Comparison of ENCODE assay signal across 18 cellular contexts in the genomic region with DNA sequence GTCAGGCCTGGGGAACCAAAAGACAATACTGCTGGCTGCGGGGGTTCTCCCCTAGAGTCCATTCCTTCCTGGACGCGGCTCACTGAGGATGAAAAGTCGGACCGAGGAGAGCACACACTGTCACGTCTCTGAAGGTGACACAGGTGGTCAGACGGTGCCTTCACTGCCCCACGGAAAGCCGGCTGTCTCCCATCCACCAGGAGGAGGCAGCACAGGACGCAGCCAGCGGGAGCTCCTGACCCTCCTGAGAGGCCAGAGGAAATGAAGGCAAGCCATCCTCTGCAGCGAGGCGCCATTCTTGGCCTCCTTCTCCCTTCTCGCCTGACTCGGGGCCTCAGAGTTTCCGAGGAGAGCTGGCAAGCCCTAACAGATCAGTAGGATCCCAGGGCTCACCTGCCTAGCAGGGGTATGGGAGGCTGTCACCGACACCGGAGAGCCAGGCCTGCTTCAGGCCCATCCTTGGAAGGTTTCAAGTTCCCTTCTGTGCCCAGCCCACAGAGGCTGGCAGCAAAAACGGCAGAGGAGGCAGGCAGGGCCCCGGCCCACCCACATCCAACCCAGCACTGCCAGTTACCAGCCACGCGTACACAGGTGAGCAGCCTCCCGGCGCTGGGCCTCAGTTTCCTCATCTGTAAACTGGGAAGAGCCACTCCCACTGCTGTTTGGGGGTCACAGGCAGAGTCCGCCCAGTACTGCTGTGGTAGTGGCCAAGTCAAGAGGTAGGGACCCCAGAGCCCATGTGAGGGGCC.
DNase-seq lines count a peak whose midpoint lies in the region; ATAC-seq and TF ChIP-seq lines count a peak whose summit lies in the region.
"Had no signal": no experiment of that assay in that cellular context is flagged by ENCODE, and none has a peak within 500 bp of the region (broad histone marks: within the 10 kb centered on the region; RNA-seq: fewer than 3 reads in every experiment).

No MANE protein-coding gene starts in this region.

- H3K27ac ChIP-seq in BLaER1 treated with 17β-estradiol and CSF1 and Interleukin-3, amounts not matched to agents 10 nM and 100 nM, result peak overlapping the region; percentile 60 to 100 (median 78)
- H3K27ac ChIP-seq: parathyroid adenoma had no signal

- H3K9ac ChIP-seq in BLaER1 treated with 17β-estradiol and CSF1 and Interleukin-3, amounts not matched to agents 10 nM and 100 nM, result peak overlapping the region; percentile 67 to 100 (median 99)
- no peak overlapping the region for H3K9ac ChIP-seq in Loucy (ENCODE audit: low read depth, low read length, poor library complexity, severe bottlenecking)
- H3K9ac ChIP-seq: parathyroid adenoma had no signal

- peak overlapping the region; percentile 48 to 65 (median 57) for H3K4me3 ChIP-seq in BLaER1 treated with 17β-estradiol and CSF1 and Interleukin-3, amounts not matched to agents 10 nM and 100 nM
- H3K4me3 ChIP-seq in Loucy (ENCODE audit: low read length, poor library complexity, severe bottlenecking), result no peak overlapping the region
- H3K4me3 ChIP-seq in choroid plexus epithelial cell (ENCODE audit: low read depth, low read length), result no peak overlapping the region
- H3K4me3 ChIP-seq: mucosa of descending colon had no signal

- peaks cover 91% of the 10 kb centered on the region for H3K79me2 ChIP-seq in Loucy (ENCODE audit: insufficient read depth, low read length)

- DNase-seq in choroid plexus epithelial cell (ENCODE audit: low read depth), result peak; percentile 30
- DNase-seq in NCI-H446 (lab: John Stamatoyannopoulos, UW), result no peak
- no peak for DNase-seq in HK-2 (ENCODE audit: unreplicated experiment)
- DNase-seq: activated CD4-positive, alpha-beta T cell treated with anti-CD3 and anti-CD28 coated beads, Interleukin-2, amount 10 ng/mL, durations not matched to agents 24 days and 14 days; activated T-cell treated with anti-CD3 and anti-CD28 coated beads, Interleukin-2, amount 50 U/mL, for 4 hours; amniotic stem cell; effector CD4-positive, alpha-beta T cell; Karpas-422; mucosa of descending colon; NCI-H1694 treated with DMSO at 0.1 percent for 48 hours; NCI-H526 treated with DMSO at 0.1 percent for 48 hours had no signal

- no peak for ATAC-seq in HG03159 (IDR thresholded peaks at IDR 0.05; ENCODE audit: unreplicated experiment)
- ATAC-seq in activated CD4-positive, CD25-positive, alpha-beta regulatory T cell treated with anti-CD3 and anti-CD28 coated beads, Interleukin-2, amount 50 U/mL, for 24 hours, result no peak
- ATAC-seq: activated T-cell treated with anti-CD3 and anti-CD28 coated beads, Interleukin-2, amount 50 U/mL, for 4 hours; mucosa of descending colon had no signal

- no peaks in the 10 kb centered on the region for H3K27me3 Mint-ChIP-seq in nephron (ENCODE audit: low read depth)
- H3K27me3 Mint-ChIP-seq: activated CD4-positive, alpha-beta T cell treated with anti-CD3 and anti-CD28 coated beads, Interleukin-2, amount 10 ng/mL, durations not matched to agents 24 days and 14 days had no signal

- H3K27me3 ChIP-seq in BLaER1 treated with 17β-estradiol and CSF1 and Interleukin-3, amounts not matched to agents 10 nM and 100 nM, result no peaks in the 10 kb centered on the region
- peaks cover 4% of the 10 kb centered on the region for H3K27me3 ChIP-seq in Loucy (ENCODE audit: insufficient read depth, low read length, poor library complexity, severe bottlenecking)

- no peaks in the 10 kb centered on the region for H3F3A ChIP-seq in Loucy (ENCODE audit: low read depth)

- peaks cover 55% of the 10 kb centered on the region for H3K4me1 Mint-ChIP-seq in nephron

- H3K27ac Mint-ChIP-seq in nephron, result peak overlapping the region in 2 of 3 experiments; percentile 60 to 76
- H3K27ac Mint-ChIP-seq: activated CD4-positive, alpha-beta T cell treated with anti-CD3 and anti-CD28 coated beads, Interleukin-2, amount 10 ng/mL, durations not matched to agents 24 days and 14 days; T-helper 1 cell treated with Interleukin-12 subunit alpha and Interleukin-12 subunit beta and Interleukin-4 antibody, amounts not matched to agents 30 μg/mL and 1 μg/mL, for 36 hours had no signal

- H3K9me2 ChIP-seq in Loucy (replicated peaks; ENCODE audit: low read depth, low read length), result no peaks in the 10 kb centered on the region

- no peak overlapping the region for H2AFZ ChIP-seq in Loucy (ENCODE audit: low read length)
- H2AFZ ChIP-seq: parathyroid adenoma had no signal

- peak overlapping the region; percentile 19 to 61 (median 59) for H3K4me3 Mint-ChIP-seq in nephron
- H3K4me3 Mint-ChIP-seq: activated CD4-positive, alpha-beta T cell treated with anti-CD3 and anti-CD28 coated beads, Interleukin-2, amount 10 ng/mL, durations not matched to agents 24 days and 14 days; activated T-cell treated with anti-CD3 and anti-CD28 coated beads, Interleukin-2, amount 50 U/mL, for 4 hours; T-helper 1 cell treated with Interleukin-12 subunit alpha and Interleukin-12 subunit beta and Interleukin-4 antibody, amounts not matched to agents 30 μg/mL and 1 μg/mL, for 36 hours had no signal

- H3K36me3 ChIP-seq in BLaER1 treated with 17β-estradiol and CSF1 and Interleukin-3, amounts not matched to agents 10 nM and 100 nM, result peaks cover 6 to 48% (median 38%) of the 10 kb centered on the region in 11 experiments; a peak in 20 of 22 replicates
- H3K36me3 ChIP-seq in Loucy (ENCODE audit: insufficient read depth, low read length), result no peaks in the 10 kb centered on the region

- no peaks in the 10 kb centered on the region for H3K9me3 Mint-ChIP-seq in nephron
- H3K9me3 Mint-ChIP-seq: activated CD4-positive, alpha-beta T cell treated with anti-CD3 and anti-CD28 coated beads, Interleukin-2, amount 10 ng/mL, durations not matched to agents 24 days and 14 days; activated T-cell treated with anti-CD3 and anti-CD28 coated beads, Interleukin-2, amount 50 U/mL, for 4 hours; T-helper 1 cell treated with Interleukin-12 subunit alpha and Interleukin-12 subunit beta and Interleukin-4 antibody, amounts not matched to agents 30 μg/mL and 1 μg/mL, for 36 hours had no signal

- no peaks in the 10 kb centered on the region for H3K36me3 Mint-ChIP-seq in nephron (ENCODE audit: low read depth)

- H3K9me3 ChIP-seq in BLaER1 treated with 17β-estradiol and CSF1 and Interleukin-3, amounts not matched to agents 10 nM and 100 nM (replicated peaks in 1 of 11), result no peaks in the 10 kb centered on the region
- H3K9me3 ChIP-seq in Loucy (ENCODE audit: insufficient read depth, low read depth, low read length), result no peaks in the 10 kb centered on the region
- H3K9me3 ChIP-seq: mucosa of descending colon had no signal

- H4K20me1 ChIP-seq in BLaER1 treated with 17β-estradiol and CSF1 and Interleukin-3, amounts not matched to agents 10 nM and 100 nM, result peaks cover 61 to 94% (median 93%) of the 10 kb centered on the region in 11 experiments
- H4K20me1 ChIP-seq in Loucy (ENCODE audit: insufficient read depth, low read length, poor library complexity, severe bottlenecking), result peaks cover 60% of the 10 kb centered on the region

- H3K4me2 ChIP-seq in BLaER1 treated with 17β-estradiol and CSF1 and Interleukin-3, amounts not matched to agents 10 nM and 100 nM, result peak overlapping the region; percentile 95 to 100 (median 97)
- peak overlapping the region; percentile 33 for H3K4me2 ChIP-seq in Loucy (ENCODE audit: low read depth, low read length, poor library complexity, severe bottlenecking)

- peaks cover 84 to 88% (median 87%) of the 10 kb centered on the region in 10 experiments for H3K4me1 ChIP-seq in BLaER1 treated with 17β-estradiol and CSF1 and Interleukin-3, amounts not matched to agents 10 nM and 100 nM
- peaks cover 21% of the 10 kb centered on the region for H3K4me1 ChIP-seq in Loucy (ENCODE audit: insufficient read depth, low read length, poor library complexity, severe bottlenecking)

- TF ChIP-seq CTCF in Loucy (conservative IDR thresholded peaks at IDR 0.05; ENCODE audit: low read length), result 0 out of 2 replicates have a peak, but pooled peaks have one; percentile 12
- peak; percentile 45 for TF ChIP-seq CTCF in choroid plexus epithelial cell (conservative IDR thresholded peaks at IDR 0.05; ENCODE audit: low read depth, low read length)
- no peak for TF ChIP-seq CTCF in nephron (IDR thresholded peaks at IDR 0.05; ENCODE audit: unreplicated experiment in 3 of 3)

Comparison
In these comparisons a context has a peak if more than half of its experiments do, and no peak if none do; other contexts are left out.
1. H3K4me3 ChIP-seq: peak in BLaER1 treated with 17β-estradiol and CSF1 and Interleukin-3, amounts not matched to agents 10 nM and 100 nM (10 of 10); none in Loucy (single experiment) and choroid plexus epithelial cell (single experiment).
2. CTCF ChIP-seq: peak in Loucy (single experiment) and choroid plexus epithelial cell (single experiment); none in nephron (0 of 3).